Comparison of ENCODE assay signal across 20 cellular contexts in genomic region chr17:1870592-1870991, GRCh38. TPM values are rescaled to one million over a fixed set of nuclear protein-coding genes. Genes with fewer than 3 reads are reported as not detected.
A peak's percentile ranks its signal among the peaks of the same experiment; 100 is the strongest.
DNase-seq lines count a peak whose midpoint lies in the region; ATAC-seq and TF ChIP-seq lines count a peak whose summit lies in the region.
"Had no signal": no experiment of that assay in that cellular context is flagged by ENCODE, and none has a peak within 500 bp of the region (broad histone marks: within the 10 kb centered on the region; RNA-seq: fewer than 3 reads in every experiment).

No MANE protein-coding gene starts in this region.

- H3K27ac Mint-ChIP-seq in activated CD4-positive, alpha-beta T cell treated with anti-CD3 and anti-CD28 coated beads for 36 hours: peak overlapping the region; percentile 97
- peak overlapping the region; percentile 29 for H3K27ac Mint-ChIP-seq in activated T-helper 17 cell treated with anti-CD3 and anti-CD28 coated beads, Interleukin-2, amount 50 U/mL, for 72 hours
- H3K27ac Mint-ChIP-seq in naive thymus-derived CD8-positive, alpha-beta T cell: peak overlapping the region; percentile 84 to 98 (median 94)

- CTCF ChIA-PET in activated CD4-positive, alpha-beta T cell treated with anti-CD3 and anti-CD28 coated beads for 36 hours (lab: Charles Lee): interaction anchor here (0.7 to 1.9 kb wide), 6 partner anchors 10 to 154 kb away, joined by 3 to 6 read pairs (median 4); no protein-coding TSS in a partner anchor

- peak overlapping the region; percentile 42 for H3K4me3 Mint-ChIP-seq in activated CD4-positive, alpha-beta T cell treated with anti-CD3 and anti-CD28 coated beads for 36 hours
- peak overlapping the region; percentile 69 for H3K4me3 Mint-ChIP-seq in activated T-helper 17 cell treated with anti-CD3 and anti-CD28 coated beads, Interleukin-2, amount 50 U/mL, for 72 hours
- H3K4me3 Mint-ChIP-seq in naive thymus-derived CD8-positive, alpha-beta T cell: peak overlapping the region; percentile 46 to 91 (median 72)

- WGBS in aorta, 2 donors: 76 to 81% methylated on average over 3 of the region's 3 CpGs

- POLR2A ChIA-PET in activated CD4-positive, alpha-beta T cell treated with anti-CD3 and anti-CD28 coated beads for 36 hours (lab: Charles Lee): no interaction called here
- POLR2A ChIA-PET in naive thymus-derived CD8-positive, alpha-beta T cell (lab: Charles Lee): interaction anchor here (1.0 to 3.1 kb wide), 6 partner anchors 41 to 154 kb away, joined by 3 to 11 read pairs (median 5); partner anchors contain the start of genes RPA1 and SMYD4

- intact Hi-C loops in activated CD4-positive, alpha-beta T cell treated with anti-CD3 and anti-CD28 coated beads for 36 hours (cut with DNase I, micrococcal nuclease): loop anchor here (1.0 to 5.0 kb wide), 3 partner anchors 36 to 148 kb away; partner anchors contain the start of gene WDR81 (in 1 of the 2)
- intact Hi-C loops in aorta (cut with DNase I) (loop anchor here in 1 of 2 donors (10.0 kb wide), 1 partner anchor 206 kb away; no protein-coding TSS in a partner anchor), upper lobe of right lung (cut with DNase I) (no loop called here)

- no peak for DNase-seq in activated CD4-positive, alpha-beta T cell treated with anti-CD3 and anti-CD28 coated beads for 36 hours
- no peak for DNase-seq in activated CD4-positive, alpha-beta T cell treated with anti-CD3 and anti-CD28 coated beads for 48 hours
- DNase-seq in Jurkat, Clone E6-1 (ENCODE audit: low read depth, low spot score): peak; percentile 89
- DNase-seq in naive thymus-derived CD8-positive, alpha-beta T cell: peak in 7 of 10 donors; percentile 22 to 85 (median 43)
- DNase-seq in aorta (no peak), upper lobe of right lung (no peak)
- DNase-seq: activated CD4-positive, alpha-beta T cell treated with anti-CD3 and anti-CD28 coated beads for 1 hour; C1 segment of cervical spinal cord; dermis blood vessel endothelial cell; DMS53; NCI-H1694 treated with DMSO at 0.1 percent for 48 hours; NCI-H446 treated with DMSO at 0.1 percent for 48 hours; occipital lobe; right cardiac atrium; Right ventricle myocardium superior; uterus had no signal

- no peaks in the 10 kb centered on the region for H3K9me3 ChIP-seq in aorta (ENCODE audit: control insufficient read depth, low read length)
- H3K9me3 ChIP-seq in upper lobe of right lung: no peaks in the 10 kb centered on the region
- H3K9me3 ChIP-seq: A549, uterus had no signal

- H3K36me3 ChIP-seq in aorta (ENCODE audit: control insufficient read depth in 1 of 2, insufficient read depth in 2 of 2, low read length in 1 of 2): peaks cover 0 to 2% of the 10 kb centered on the region in 2 donors
- peaks cover 33% of the 10 kb centered on the region for H3K36me3 ChIP-seq in upper lobe of right lung
- H3K36me3 ChIP-seq: uterus had no signal

- TF ChIP-seq CTCF in upper lobe of right lung (IDR thresholded peaks at IDR 0.05): no peak

- no peaks in the 10 kb centered on the region for H3K27me3 Mint-ChIP-seq in activated CD4-positive, alpha-beta T cell treated with anti-CD3 and anti-CD28 coated beads for 36 hours
- no peaks in the 10 kb centered on the region for H3K27me3 Mint-ChIP-seq in activated T-helper 17 cell treated with anti-CD3 and anti-CD28 coated beads, Interleukin-2, amount 50 U/mL, for 72 hours
- H3K27me3 Mint-ChIP-seq in naive thymus-derived CD8-positive, alpha-beta T cell: no peaks in the 10 kb centered on the region

- H3K4me1 Mint-ChIP-seq in activated CD4-positive, alpha-beta T cell treated with anti-CD3 and anti-CD28 coated beads for 36 hours: peaks cover 55% of the 10 kb centered on the region
- peaks cover 35% of the 10 kb centered on the region for H3K4me1 Mint-ChIP-seq in activated T-helper 17 cell treated with anti-CD3 and anti-CD28 coated beads, Interleukin-2, amount 50 U/mL, for 72 hours
- H3K4me1 Mint-ChIP-seq in naive thymus-derived CD8-positive, alpha-beta T cell: peaks cover 22 to 60% (median 46%) of the 10 kb centered on the region in 4 donors

- ATAC-seq in activated CD4-positive, alpha-beta T cell treated with anti-CD3 and anti-CD28 coated beads for 36 hours: peak; percentile 68
- ATAC-seq in activated T-helper 17 cell treated with anti-CD3 and anti-CD28 coated beads, Interleukin-2, amount 50 U/mL, for 72 hours (replicated peaks): peak; percentile 72
- ATAC-seq in naive thymus-derived CD8-positive, alpha-beta T cell: peak; percentile 70 to 76
- ATAC-seq in GM21786 (IDR thresholded peaks at IDR 0.05; ENCODE audit: unreplicated experiment) (no peak), aorta (ENCODE audit: low FRiP score) (no peak), upper lobe of right lung (no peak)
- ATAC-seq: A549, left lobe of liver, right cardiac atrium had no signal

- no peaks in the 10 kb centered on the region for H3K4me1 ChIP-seq in aorta (ENCODE audit: control insufficient read depth in 1 of 2, insufficient read depth in 2 of 2, low read length in 2 of 2)
- no peaks in the 10 kb centered on the region for H3K4me1 ChIP-seq in upper lobe of right lung
- H3K4me1 ChIP-seq: A549, uterus had no signal

- H3K27me3 ChIP-seq in aorta (ENCODE audit: control insufficient read depth in 1 of 2, insufficient read depth in 2 of 2, low read length in 1 of 2): no peaks in the 10 kb centered on the region
- H3K27me3 ChIP-seq in upper lobe of right lung: no peaks in the 10 kb centered on the region
- H3K27me3 ChIP-seq: uterus had no signal

- peaks cover 34% of the 10 kb centered on the region for H3K36me3 Mint-ChIP-seq in activated CD4-positive, alpha-beta T cell treated with anti-CD3 and anti-CD28 coated beads for 36 hours (ENCODE audit: low read depth)
- peaks cover 53% of the 10 kb centered on the region for H3K36me3 Mint-ChIP-seq in activated T-helper 17 cell treated with anti-CD3 and anti-CD28 coated beads, Interleukin-2, amount 50 U/mL, for 72 hours (ENCODE audit: low read depth)
- peaks cover 0 to 43% (median 16%) of the 10 kb centered on the region in 3 donors for H3K36me3 Mint-ChIP-seq in naive thymus-derived CD8-positive, alpha-beta T cell

- peak overlapping the region; percentile 28 for H3K4me3 ChIP-seq in Jurkat, Clone E6-1 (ENCODE audit: low read length)
- H3K4me3 ChIP-seq in aorta (ENCODE audit: low read length in 2 of 2): no peak overlapping the region
- H3K4me3 ChIP-seq in upper lobe of right lung: no peak overlapping the region
- H3K4me3 ChIP-seq: A549, uterus had no signal

- no peaks in the 10 kb centered on the region for H3K9me3 Mint-ChIP-seq in activated CD4-positive, alpha-beta T cell treated with anti-CD3 and anti-CD28 coated beads for 36 hours (ENCODE audit: low read depth)
- no peaks in the 10 kb centered on the region for H3K9me3 Mint-ChIP-seq in activated T-helper 17 cell treated with anti-CD3 and anti-CD28 coated beads, Interleukin-2, amount 50 U/mL, for 72 hours
- H3K9me3 Mint-ChIP-seq in naive thymus-derived CD8-positive, alpha-beta T cell: no peaks in the 10 kb centered on the region

- H3K27ac ChIP-seq in aorta (ENCODE audit: low read depth in 1 of 2, low read length in 2 of 2): no peak overlapping the region
- H3K27ac ChIP-seq in upper lobe of right lung: no peak overlapping the region
- H3K27ac ChIP-seq: A549, uterus had no signal

RNA-seq across cellular contexts. Expression of gene RPA1, which starts 40.8 kb away (rescaled TPM):
- total RNA-seq in activated CD4-positive, alpha-beta T cell treated with anti-CD3 and anti-CD28 coated beads for 36 hours: 100 to 1,000 TPM; 134 to 191 TPM
- 202 TPM for polyA plus RNA-seq in Jurkat, Clone E6-1 (2012; ENCODE audit: insufficient read depth, insufficient read length)
- total RNA-seq in activated T-helper 17 cell treated with anti-CD3 and anti-CD28 coated beads, Interleukin-2, amount 50 U/mL, for 72 hours: 100 to 1,000 TPM; 121 to 139 TPM
- 100 to 1,000 TPM; 104 to 105 TPM for total RNA-seq in naive thymus-derived CD8-positive, alpha-beta T cell
- polyA plus RNA-seq in naive thymus-derived CD8-positive, alpha-beta T cell: 10 to 100 TPM; 79.4 to 89.7 (median 84.5) TPM
- 10 to 100 TPM; 65.0 to 75.0 TPM for total RNA-seq in aorta
- polyA plus RNA-seq in aorta: 10 to 100 TPM; 17.2 to 23.8 TPM
- 56.7 TPM for total RNA-seq in upper lobe of right lung

RNA-seq across cellular contexts. Expression of gene SMYD4, which starts 40.9 kb away (rescaled TPM):
- total RNA-seq in activated CD4-positive, alpha-beta T cell treated with anti-CD3 and anti-CD28 coated beads for 36 hours: 10 to 100 TPM; 19.7 to 19.8 TPM
- polyA plus RNA-seq in Jurkat, Clone E6-1 (2012; ENCODE audit: insufficient read depth, insufficient read length): 13.0 TPM
- 10 to 100 TPM; 19.7 to 20.2 TPM for total RNA-seq in activated T-helper 17 cell treated with anti-CD3 and anti-CD28 coated beads, Interleukin-2, amount 50 U/mL, for 72 hours
- total RNA-seq in naive thymus-derived CD8-positive, alpha-beta T cell: 10 to 100 TPM; 35.7 to 41.4 TPM
- 10 to 100 TPM; 10.8 to 16.9 (median 12.7) TPM for polyA plus RNA-seq in naive thymus-derived CD8-positive, alpha-beta T cell
- total RNA-seq in aorta: 10 to 100 TPM; 15.0 to 19.2 TPM
- polyA plus RNA-seq in aorta: 1 to 10 TPM; 2.4 to 9.5 TPM
- total RNA-seq in upper lobe of right lung: 17.8 TPM

Comparison
In these comparisons a context has a peak if more than half of its experiments do, and no peak if none do; other contexts are left out.
1. ATAC-seq: peak in activated CD4-positive, alpha-beta T cell treated with anti-CD3 and anti-CD28 coated beads for 36 hours (single experiment), activated T-helper 17 cell treated with anti-CD3 and anti-CD28 coated beads, Interleukin-2, amount 50 U/mL, for 72 hours (single experiment) and naive thymus-derived CD8-positive, alpha-beta T cell (2 of 2); none in GM21786 (single experiment), aorta (single experiment) and upper lobe of right lung (single experiment).
2. DNase-seq: peak in Jurkat, Clone E6-1 (single experiment) and naive thymus-derived CD8-positive, alpha-beta T cell (7 of 10); none in activated CD4-positive, alpha-beta T cell treated with anti-CD3 and anti-CD28 coated beads for 36 hours (single experiment), activated CD4-positive, alpha-beta T cell treated with anti-CD3 and anti-CD28 coated beads for 48 hours (single experiment), aorta (0 of 2) and upper lobe of right lung (single experiment).
3. H3K27ac Mint-ChIP-seq: peak in every context shown above with its lines; median percentile 97 in activated CD4-positive, alpha-beta T cell treated with anti-CD3 and anti-CD28 coated beads for 36 hours; 94 in naive thymus-derived CD8-positive, alpha-beta T cell; 29 in activated T-helper 17 cell treated with anti-CD3 and anti-CD28 coated beads, Interleukin-2, amount 50 U/mL, for 72 hours.
4. Peak in every context shown above with its lines, with median percentiles within 50 percentile points of each other: H3K4me3 Mint-ChIP-seq.